ENCODE assay signal across 1 cellular context in genomic region chr16:30401768-30402425, GRCh38.
TF ChIP-seq lines count a peak whose summit lies in the region.

No MANE protein-coding gene starts in this region.

TF ChIP-seq in HepG2, 621 proteins besides CTCF, POLR2A, EP300 and RAD21 (continued from another document and continues in another):
- peak; percentile 90 for TF ChIP-seq ARID3A (IDR thresholded peaks at IDR 0.05; ENCODE audit: low read depth, low read length)
- TF ChIP-seq ARID4A (CRISPR knock-in tag; IDR thresholded peaks at IDR 0.05; ENCODE audit: borderline replicate concordance): peak; percentile 61
- peak; percentile 94 for TF ChIP-seq PAXIP1 (CRISPR knock-in tag; conservative IDR thresholded peaks at IDR 0.05)
- TF ChIP-seq MTERF4 (CRISPR knock-in tag; IDR thresholded peaks at IDR 0.05): peak; percentile 31; the same call in 1 of the 2 replicates
- TF ChIP-seq ZFP36 (IDR thresholded peaks at IDR 0.05; ENCODE audit: borderline replicate concordance, low read depth, low read length, partially characterized antibody): no peak
- TF ChIP-seq NONO (IDR thresholded peaks at IDR 0.05): no peak
- peak; percentile 31; the same call in 1 of the 2 replicates for TF ChIP-seq NONO (CRISPR knock-in tag; conservative IDR thresholded peaks at IDR 0.05)
- TF ChIP-seq HNF4G (IDR thresholded peaks at IDR 0.05; ENCODE audit: borderline replicate concordance, low read depth, low read length): peak; percentile 85
- TF ChIP-seq HNF4G (CRISPR knock-in tag; IDR thresholded peaks at IDR 0.05; ENCODE audit: borderline replicate concordance, low read depth): peak; percentile 50; the same call in 1 of the 2 replicates
- no peak for TF ChIP-seq ZNF737 (CRISPR knock-in tag; IDR thresholded peaks at IDR 0.05; ENCODE audit: borderline replicate concordance)
- peak; percentile 82; the same call in 1 of the 2 replicates for TF ChIP-seq DRAP1 (CRISPR knock-in tag; IDR thresholded peaks at IDR 0.05)
- TF ChIP-seq ZNF672 (CRISPR knock-in tag; IDR thresholded peaks at IDR 0.05): no peak
- peak; percentile 61; the same call in 1 of the 2 replicates for TF ChIP-seq PITX1 (CRISPR knock-in tag; IDR thresholded peaks at IDR 0.05)
- no peak for TF ChIP-seq ARNT (IDR thresholded peaks at IDR 0.05)
- peak; percentile 91 for TF ChIP-seq FOXP4 (CRISPR knock-in tag; IDR thresholded peaks at IDR 0.05)
- 0 out of 2 replicates have a peak, but pooled peaks have one; percentile 18 for TF ChIP-seq ZNF430 (CRISPR knock-in tag; IDR thresholded peaks at IDR 0.05)
- peak; percentile 78; the same call in 1 of the 2 replicates for TF ChIP-seq ZNF335 (CRISPR knock-in tag; IDR thresholded peaks at IDR 0.05)
- TF ChIP-seq IRF9 (CRISPR knock-in tag; IDR thresholded peaks at IDR 0.05; ENCODE audit: borderline replicate concordance): 0 out of 2 replicates have a peak, but pooled peaks have one; percentile 18
- peak; percentile 44; the same call in 1 of the 2 replicates for TF ChIP-seq ZNF460 (CRISPR knock-in tag; IDR thresholded peaks at IDR 0.05; ENCODE audit: borderline replicate concordance)
- no peak for TF ChIP-seq IRX3 (CRISPR knock-in tag; IDR thresholded peaks at IDR 0.05; ENCODE audit: borderline replicate concordance, low read depth)
- peak; percentile 53; the same call in 1 of the 2 replicates for TF ChIP-seq ZZZ3 (CRISPR knock-in tag; IDR thresholded peaks at IDR 0.05; ENCODE audit: borderline replicate concordance)
- TF ChIP-seq SOX6 (IDR thresholded peaks at IDR 0.05): no peak
- TF ChIP-seq SOX6 (CRISPR knock-in tag; IDR thresholded peaks at IDR 0.05): peak; percentile 94
- TF ChIP-seq REPIN1 (CRISPR knock-in tag; IDR thresholded peaks at IDR 0.05; ENCODE audit: borderline replicate concordance, low read depth): peak; percentile 24; the same call in 1 of the 2 replicates
- peak; percentile 91 for TF ChIP-seq ZBED4 (CRISPR knock-in tag; IDR thresholded peaks at IDR 0.05; ENCODE audit: borderline replicate concordance)
- 0 out of 2 replicates have a peak, but pooled peaks have one; percentile 39 for TF ChIP-seq HOXD1 (CRISPR knock-in tag; IDR thresholded peaks at IDR 0.05)
- TF ChIP-seq ELF1 (CRISPR knock-in tag; IDR thresholded peaks at IDR 0.05): peak; percentile 24; the same call in 1 of the 2 replicates
- TF ChIP-seq ASH2L (IDR thresholded peaks at IDR 0.05; ENCODE audit: insufficient read length, low read depth, low read length): peak; percentile 82
- peak; percentile 53; the same call in 1 of the 2 replicates for TF ChIP-seq MAX (IDR thresholded peaks at IDR 0.05)
- 0 out of 2 replicates have a peak, but pooled peaks have one; percentile 44 for TF ChIP-seq STAT6 (CRISPR knock-in tag; IDR thresholded peaks at IDR 0.05; ENCODE audit: borderline replicate concordance)
- TF ChIP-seq PBX2 (CRISPR knock-in tag; IDR thresholded peaks at IDR 0.05): peak; percentile 7; the same call in 1 of the 2 replicates
